9 cellular contexts compared by ENCODE assay signal in genomic region chr16:66324785-66325184, GRCh38. TPM values are rescaled to one million over a fixed set of nuclear protein-coding genes. Genes with fewer than 3 reads are reported as not detected.
A peak's percentile ranks its signal among the peaks of the same experiment; 100 is the strongest.
DNase-seq lines count a peak whose midpoint lies in the region; FAIRE-seq and TF ChIP-seq lines count a peak whose summit lies in the region.
"Had no signal": no experiment of that assay in that cellular context is flagged by ENCODE, and none has a peak within 500 bp of the region (broad histone marks: within the 10 kb centered on the region; RNA-seq: fewer than 3 reads in every experiment).

No MANE protein-coding gene starts in this region.

- 71 to 83% methylated on average over 3 to 6 of the region's 6 CpGs for WGBS in testis, 2 donors

- FAIRE-seq in GM12892 (lab: Jason Lieb, UNC): no peak

- DNase-seq in NCI-H2196 (lab: John Stamatoyannopoulos, UW; ENCODE audit: unreplicated experiment) (peak; percentile 8), NCI-H2196 treated with DMSO at 0.1 percent for 48 hours (lab: John Stamatoyannopoulos, UW; ENCODE audit: unreplicated experiment) (no peak), NCI-H226 (peak; percentile 33), ecto neural progenitor cell (ENCODE audit: low spot score) (peak; percentile 75), posterior cingulate gyrus (peak; percentile 45 to 95 (median 66)), testis (no peak), GM12892 (ENCODE audit: insufficient read length) (no peak), ascending aorta (ENCODE audit: low spot score in 2 of 2) (no peak)
- DNase-seq: T-helper 9 cell had no signal

- H3K36me3 ChIP-seq in testis (ENCODE audit: low read depth, missing control alignments) (no peaks in the 10 kb centered on the region), ascending aorta (no peaks in the 10 kb centered on the region)

- H3K9me3 ChIP-seq in testis (no peaks in the 10 kb centered on the region), ascending aorta (no peaks in the 10 kb centered on the region)

- intact Hi-C loops in posterior cingulate gyrus (cut with DNase I): loop anchor here (2.0 kb wide), 1 partner anchor 20 kb away; no protein-coding TSS in a partner anchor
- intact Hi-C loops in testis (cut with DNase I; ENCODE audit: low total_unique reads): no loop called here
- intact Hi-C loops in ascending aorta (cut with DNase I): no loop called here

- no peak overlapping the region for H3K27ac ChIP-seq in testis
- H3K27ac ChIP-seq in ascending aorta: no peak overlapping the region

- peaks cover 6% of the 10 kb centered on the region for H3K4me1 ChIP-seq in testis
- H3K4me1 ChIP-seq in ascending aorta: peaks cover 3 to 8% of the 10 kb centered on the region in 2 donors

- H3K4me3 ChIP-seq in testis: no peak overlapping the region
- no peak overlapping the region for H3K4me3 ChIP-seq in ascending aorta

- H3K27me3 ChIP-seq in testis (no peaks in the 10 kb centered on the region), ascending aorta (no peaks in the 10 kb centered on the region)

- TF ChIP-seq CTCF in testis (IDR thresholded peaks at IDR 0.05) (no peak), ascending aorta (IDR thresholded peaks at IDR 0.05) (no peak)

- TF ChIP-seq POLR2A in testis (IDR thresholded peaks at IDR 0.05) (no peak), GM12892 (IDR thresholded peaks at IDR 0.05; ENCODE audit: low read depth, low read length) (no peak)

RNA-seq across cellular contexts. Expression of gene CDH5, which starts 41.7 kb away (rescaled TPM):
- total RNA-seq in testis: 10 to 100 TPM; 22.1 to 40.6 TPM
- polyA plus RNA-seq in testis (ENCODE audit: insufficient read depth, low read depth, low replicate concordance): 23.8 TPM
- not detected for polyA plus RNA-seq in GM12892 (2012; ENCODE audit: missing spikeins)
- total RNA-seq in ascending aorta: 119 TPM

Comparison
In these comparisons a context has a peak if more than half of its experiments do, and no peak if none do; other contexts are left out.
1. DNase-seq: peak in NCI-H2196 (single experiment), NCI-H226 (single experiment), ecto neural progenitor cell (single experiment) and posterior cingulate gyrus (10 of 10); none in NCI-H2196 treated with DMSO at 0.1 percent for 48 hours (single experiment), testis (single experiment), GM12892 (single experiment) and ascending aorta (0 of 2).